In the genomic region with DNA sequence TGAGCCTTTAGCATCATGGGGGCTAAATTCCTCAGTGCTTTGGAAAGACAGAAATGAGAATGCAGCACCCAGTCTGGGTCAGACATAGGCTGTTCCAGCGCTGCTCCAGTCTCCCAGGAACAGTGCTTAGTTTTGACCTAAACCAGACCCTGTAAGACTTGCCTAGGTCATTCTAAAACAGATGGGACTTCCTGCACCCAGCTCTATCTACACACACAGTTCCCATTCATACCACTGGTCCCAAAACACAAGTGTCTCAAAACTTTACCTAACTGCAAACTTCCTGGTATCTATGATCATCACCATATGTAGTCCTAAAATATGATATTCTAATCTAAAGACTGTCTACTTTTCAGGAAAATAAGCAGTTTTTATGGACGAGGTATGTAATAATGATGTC, we compare ENCODE assay signal across 2 cellular contexts.
TF ChIP-seq lines count a peak whose summit lies in the region.

No MANE protein-coding gene starts in this region.

TF ChIP-seq in IMR-90, 13 proteins besides CTCF, POLR2A, EP300 and RAD21:
- no peak for TF ChIP-seq FOS (IDR thresholded peaks at IDR 0.05; ENCODE audit: low read depth, low read length)
- no peak for TF ChIP-seq RFX5 (IDR thresholded peaks at IDR 0.05; ENCODE audit: low read depth, low read length)
- no peak for TF ChIP-seq CEBPB (IDR thresholded peaks at IDR 0.05; ENCODE audit: low read depth, low read length)
- TF ChIP-seq, protein P1, sequence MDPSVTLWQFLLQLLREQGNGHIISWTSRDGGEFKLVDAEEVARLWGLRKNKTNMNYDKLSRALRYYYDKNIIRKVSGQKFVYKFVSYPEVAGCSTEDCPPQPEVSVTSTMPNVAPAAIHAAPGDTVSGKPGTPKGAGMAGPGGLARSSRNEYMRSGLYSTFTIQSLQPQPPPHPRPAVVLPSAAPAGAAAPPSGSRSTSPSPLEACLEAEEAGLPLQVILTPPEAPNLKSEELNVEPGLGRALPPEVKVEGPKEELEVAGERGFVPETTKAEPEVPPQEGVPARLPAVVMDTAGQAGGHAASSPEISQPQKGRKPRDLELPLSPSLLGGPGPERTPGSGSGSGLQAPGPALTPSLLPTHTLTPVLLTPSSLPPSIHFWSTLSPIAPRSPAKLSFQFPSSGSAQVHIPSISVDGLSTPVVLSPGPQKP (IDR thresholded peaks at IDR 0.05; ENCODE audit: borderline replicate concordance, low read depth, low read length): no peak
- no peak for TF ChIP-seq CHD1 (IDR thresholded peaks at IDR 0.05; ENCODE audit: low read depth, low read length)
- TF ChIP-seq, protein P2, sequence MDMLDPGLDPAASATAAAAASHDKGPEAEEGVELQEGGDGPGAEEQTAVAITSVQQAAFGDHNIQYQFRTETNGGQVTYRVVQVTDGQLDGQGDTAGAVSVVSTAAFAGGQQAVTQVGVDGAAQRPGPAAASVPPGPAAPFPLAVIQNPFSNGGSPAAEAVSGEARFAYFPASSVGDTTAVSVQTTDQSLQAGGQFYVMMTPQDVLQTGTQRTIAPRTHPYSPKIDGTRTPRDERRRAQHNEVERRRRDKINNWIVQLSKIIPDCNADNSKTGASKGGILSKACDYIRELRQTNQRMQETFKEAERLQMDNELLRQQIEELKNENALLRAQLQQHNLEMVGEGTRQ (IDR thresholded peaks at IDR 0.05; ENCODE audit: low read depth, low read length): no peak
- no peak for TF ChIP-seq MAFK (IDR thresholded peaks at IDR 0.05; ENCODE audit: low read depth, low read length)
- TF ChIP-seq NFE2L2 (IDR thresholded peaks at IDR 0.05; ENCODE audit: low read depth, low read length): no peak
- TF ChIP-seq MXI1 (IDR thresholded peaks at IDR 0.05; ENCODE audit: borderline replicate concordance, low read depth, low read length): no peak
- no peak for TF ChIP-seq BHLHE40 (IDR thresholded peaks at IDR 0.05; ENCODE audit: low read depth, low read length)
- TF ChIP-seq RCOR1 (IDR thresholded peaks at IDR 0.05; ENCODE audit: insufficient replicate concordance, low read length): no peak
- no peak for TF ChIP-seq SMC3 (IDR thresholded peaks at IDR 0.05; ENCODE audit: low read depth, low read length)
- TF ChIP-seq MAZ (IDR thresholded peaks at IDR 0.05; ENCODE audit: borderline replicate concordance, low read depth, low read length): no peak

TF ChIP-seq in GM12878, 131 proteins besides CTCF, POLR2A, EP300 and RAD21:
- TF ChIP-seq ETV6 (conservative IDR thresholded peaks at IDR 0.05 in 1 of 2, IDR thresholded peaks at IDR 0.05 in 1 of 2; ENCODE audit: borderline replicate concordance in 1 of 2, low read depth in 1 of 2): no peak
